Comparison of ENCODE assay signal across 13 cellular contexts in genomic region chr6:21742238-21742660, GRCh38.
DNase-seq lines count a peak whose midpoint lies in the region; ATAC-seq and TF ChIP-seq lines count a peak whose summit lies in the region.
"Had no signal": no experiment of that assay in that cellular context is flagged by ENCODE, and none has a peak within 500 bp of the region (broad histone marks: within the 10 kb centered on the region; RNA-seq: fewer than 3 reads in every experiment).

No MANE protein-coding gene starts in this region.

- 81 to 84% methylated on average over 6 of the region's 6 CpGs for WGBS in thyroid gland, 2 donors

- H3K9me3 ChIP-seq in left ventricle myocardium inferior (replicated peaks) (no peaks in the 10 kb centered on the region), thyroid gland (no peaks in the 10 kb centered on the region)
- H3K9me3 ChIP-seq: BE2C had no signal

- ATAC-seq in Right ventricle myocardium inferior (no peak), GM18870 (IDR thresholded peaks at IDR 0.05; ENCODE audit: unreplicated experiment) (no peak), HG02610 (IDR thresholded peaks at IDR 0.05; ENCODE audit: unreplicated experiment) (no peak)

- H3K27ac ChIP-seq in left ventricle myocardium inferior (replicated peaks) (peak overlapping the region; percentile 50), thyroid gland (no peak overlapping the region)
- H3K27ac ChIP-seq: parathyroid adenoma had no signal

- TF ChIP-seq POLR2A in thyroid gland (IDR thresholded peaks at IDR 0.05) = no peak

- H3K27ac Mint-ChIP-seq in glutamatergic neuron (ENCODE audit: unreplicated experiment) (peak overlapping the region; percentile 2), type B pancreatic cell (peak overlapping the region; percentile 70)

- H3K36me3 Mint-ChIP-seq in glutamatergic neuron (ENCODE audit: unreplicated experiment) (no peaks in the 10 kb centered on the region), type B pancreatic cell (peaks cover 7% of the 10 kb centered on the region)

- H3K4me3 Mint-ChIP-seq in glutamatergic neuron (ENCODE audit: unreplicated experiment) (no peak overlapping the region), type B pancreatic cell (peak overlapping the region; percentile 7)

- H3K9me3 Mint-ChIP-seq in glutamatergic neuron (ENCODE audit: unreplicated experiment) (no peaks in the 10 kb centered on the region), type B pancreatic cell (no peaks in the 10 kb centered on the region)

- DNase-seq in left ventricle myocardium inferior (no peak), Right ventricle myocardium inferior (ENCODE audit: missing footprints) (no peak), amniotic epithelial cell (ENCODE audit: low read depth) (peak; percentile 79), glutamatergic neuron (no peak), type B pancreatic cell (ENCODE audit: extremely low spot score, unreplicated experiment) (no peak), thyroid gland (no peak)
- DNase-seq: BE2C, kidney, NCI-H187, SW 1271 had no signal

- H3K4me3 ChIP-seq in left ventricle myocardium inferior = peak overlapping the region; percentile 24
- no peak overlapping the region for H3K4me3 ChIP-seq in thyroid gland (replicated peaks in 1 of 3)

- H3K36me3 ChIP-seq in left ventricle myocardium inferior (no peaks in the 10 kb centered on the region), thyroid gland (no peaks in the 10 kb centered on the region)
- H3K36me3 ChIP-seq: BE2C had no signal

- intact Hi-C loops in left ventricle myocardium inferior (cut with micrococcal nuclease) = no loop called here
- intact Hi-C loops in Right ventricle myocardium inferior (cut with DNase I) = loop anchor here (10.0 kb wide), 1 partner anchor 147 kb away; the partner anchor contains the start of gene SOX4
- intact Hi-C loops in thyroid gland (cut with DNase I) = no loop called here

- H3K27me3 Mint-ChIP-seq in glutamatergic neuron (ENCODE audit: unreplicated experiment) = peaks cover 5% of the 10 kb centered on the region
- no peaks in the 10 kb centered on the region for H3K27me3 Mint-ChIP-seq in type B pancreatic cell

- H3K4me1 ChIP-seq in left ventricle myocardium inferior = peaks cover 24% of the 10 kb centered on the region
- H3K4me1 ChIP-seq in thyroid gland = peaks cover 13 to 14% of the 10 kb centered on the region in 2 donors
- H3K4me1 ChIP-seq: parathyroid adenoma had no signal

- H3K27me3 ChIP-seq in left ventricle myocardium inferior (ENCODE audit: low read depth) (no peaks in the 10 kb centered on the region), thyroid gland (no peaks in the 10 kb centered on the region)
- H3K27me3 ChIP-seq: BE2C had no signal

- TF ChIP-seq CTCF in left ventricle myocardium inferior (IDR thresholded peaks at IDR 0.05; ENCODE audit: borderline replicate concordance) (no peak), glutamatergic neuron (IDR thresholded peaks at IDR 0.05; ENCODE audit: partially characterized antibody, unreplicated experiment) (no peak), type B pancreatic cell (conservative IDR thresholded peaks at IDR 0.05) (no peak), thyroid gland (IDR thresholded peaks at IDR 0.05) (no peak)

- H3K4me1 Mint-ChIP-seq in glutamatergic neuron (ENCODE audit: low read depth, unreplicated experiment) = peaks cover 44% of the 10 kb centered on the region
- H3K4me1 Mint-ChIP-seq in type B pancreatic cell (ENCODE audit: unreplicated experiment) = peaks cover 56% of the 10 kb centered on the region
